28 cellular contexts compared by ENCODE assay signal in genomic region chr4:179981161-179981560, GRCh38.
"Had no signal": no experiment of that assay in that cellular context is flagged by ENCODE, and none has a peak within 500 bp of the region (broad histone marks: within the 10 kb centered on the region; RNA-seq: fewer than 3 reads in every experiment).

No MANE protein-coding gene starts in this region.

- H2AFZ ChIP-seq: neural progenitor cell, parathyroid adenoma had no signal

- H3K9ac ChIP-seq: neural progenitor cell, parathyroid adenoma had no signal

- H3K27me3 ChIP-seq: neural progenitor cell, ovary, spleen, suprapubic skin, testis, tibial artery, transverse colon, upper lobe of right lung, uterus had no signal

- H3K9me3 ChIP-seq: ovary, psoas muscle, suprapubic skin, testis, tibial artery, transverse colon, upper lobe of right lung, uterus had no signal

- ATAC-seq: natural killer cell; psoas muscle; right cardiac atrium; sciatic nerve; stimulated activated memory B cell treated with anti-CD40 and anti-IgM and Interleukin-4, amounts not matched to agents 10 μg/mL and 1 μg/mL and 100 μg/mL, for 72 hours; stimulated activated naive CD8-positive, alpha-beta T cell treated with anti-CD3 and anti-CD28 coated beads, Interleukin-15, amount 100 ng/mL, for 72 hours; stimulated activated naive CD8-positive, alpha-beta T cell treated with anti-CD3 and anti-CD28 coated beads, Interleukin-15, Interleukin-2, amounts not matched to agents 100 U/mL and 50 U/mL, for 24 hours; upper lobe of right lung had no signal

- H3K4me3 ChIP-seq: neural progenitor cell, ovary, psoas muscle, skin epidermis, smooth muscle cell, spleen, suprapubic skin, testis, tibial artery, transverse colon, upper lobe of right lung, uterus had no signal

- H3K79me2 ChIP-seq: parathyroid adenoma had no signal

- DNase-seq: natural killer cell; occipital lobe; ovary; posterior cingulate gyrus; psoas muscle; right cardiac atrium; spleen; stimulated activated CD4-positive, alpha-beta T cell treated with anti-CD3 and anti-CD28 coated beads, Interleukin-12 subunit alpha, Interleukin-12 subunit beta, amount 100 ng/mL, for 4 hours; stimulated activated CD4-positive, alpha-beta T cell treated with anti-CD3 and anti-CD28 coated beads, Interleukin-1b, Interleukin-23, amount 100 ng/mL, for 48 hours; stimulated activated CD4-positive, alpha-beta T cell treated with anti-CD3 and anti-CD28 coated beads, Interleukin-4, amount 100 ng/mL, for 1 hour; stimulated activated CD4-positive, alpha-beta T cell treated with anti-CD3 and anti-CD28 coated beads, Interleukin-4, amount 100 ng/mL, for 4 hours; stimulated activated CD8-positive, alpha-beta memory T cell treated with anti-CD3 and anti-CD28 coated beads, Interleukin-4, amount 100 ng/mL, for 48 hours; stimulated activated naive CD4-positive, alpha-beta T cell; stimulated activated naive CD8-positive, alpha-beta T cell treated with anti-CD3 and anti-CD28 coated beads, Interleukin-15, amount 100 ng/mL, for 72 hours; stimulated activated naive CD8-positive, alpha-beta T cell treated with anti-CD3 and anti-CD28 coated beads, Interleukin-15, Interleukin-2, amounts not matched to agents 100 U/mL and 50 U/mL, for 24 hours; substantia nigra; testis; tibial artery; transverse colon; upper lobe of right lung; uterus had no signal

- H3K36me3 ChIP-seq: neural progenitor cell, ovary, spleen, suprapubic skin, tibial artery, transverse colon, upper lobe of right lung, uterus had no signal

- H3K27ac ChIP-seq: neural progenitor cell, ovary, parathyroid adenoma, psoas muscle, skin epidermis, spleen, suprapubic skin, testis, tibial artery, transverse colon, upper lobe of right lung, uterus had no signal

- H3K4me2 ChIP-seq: neural progenitor cell, smooth muscle cell had no signal

- H3K4me1 ChIP-seq: neural progenitor cell, parathyroid adenoma, psoas muscle, spleen, suprapubic skin, testis, tibial artery, transverse colon, upper lobe of right lung, uterus had no signal
